Comparison of ENCODE assay signal across 1 cellular context in the genomic region with DNA sequence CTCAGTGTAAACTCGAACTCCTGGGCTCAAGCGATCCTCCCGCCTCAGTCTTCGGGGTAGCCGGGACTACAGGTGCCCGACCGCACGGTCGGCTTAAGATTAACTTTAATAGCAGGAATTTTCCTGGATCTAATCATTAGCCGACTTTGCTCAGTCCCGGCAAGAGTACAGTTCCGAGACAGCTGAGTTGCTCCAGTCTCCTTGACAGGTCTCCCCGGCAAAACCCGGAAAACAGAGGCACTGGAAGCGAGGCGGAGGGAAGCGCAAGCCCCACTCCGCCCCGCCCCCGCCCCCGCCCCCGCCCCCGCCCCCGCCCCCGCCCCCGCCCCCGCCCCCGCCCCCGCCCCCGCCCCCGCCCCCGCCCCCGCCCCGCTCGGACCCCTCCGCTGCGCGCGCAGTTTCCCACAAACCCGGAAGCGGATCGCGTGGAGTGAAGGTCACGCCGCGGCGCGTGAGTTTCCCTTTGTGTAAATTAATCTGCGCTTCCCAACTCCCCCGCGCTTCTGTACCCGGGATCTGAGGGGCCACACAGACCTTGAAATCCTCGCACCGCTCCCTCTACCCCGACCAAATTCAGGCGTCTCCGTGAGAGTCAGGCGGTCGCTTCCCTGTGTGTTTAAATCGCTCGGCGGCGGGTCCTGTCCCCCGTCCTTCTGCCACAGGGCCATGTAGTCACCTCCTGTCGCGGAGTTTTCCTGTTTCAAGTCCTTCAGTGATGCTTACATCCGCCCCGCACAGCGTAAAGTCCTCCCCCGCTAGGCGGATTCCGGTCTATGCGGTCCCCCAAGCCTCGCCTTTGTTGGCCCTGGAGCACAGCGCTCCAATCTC.
TF ChIP-seq lines count a peak whose summit lies in the region.

A gene (plus strand): TSS at position 397 of the 828 bp plus-strand sequence. CDS start 3,244 bp downstream, outside the sequence.

TF ChIP-seq in H1, 55 proteins besides CTCF, POLR2A, EP300 and RAD21:
- peak; percentile 58; the same call in 1 of the 2 replicates for TF ChIP-seq EGR1 (IDR thresholded peaks at IDR 0.05; ENCODE audit: borderline replicate concordance, low read depth, low read length)
- TF ChIP-seq TAF7 (optimal IDR thresholded peaks at IDR 0.05; ENCODE audit: borderline replicate concordance, low read depth, low read length) = no peak
- TF ChIP-seq BACH1 (IDR thresholded peaks at IDR 0.05; ENCODE audit: low read length) = peak; percentile 23; the same call in 1 of the 2 replicates
- TF ChIP-seq KDM4A (IDR thresholded peaks at IDR 0.05; ENCODE audit: low read depth, low read length, severe bottlenecking) = peak; percentile 96
- peak; percentile 85 for TF ChIP-seq PHF8 (conservative IDR thresholded peaks at IDR 0.05; ENCODE audit: low read depth, low read length)
- TF ChIP-seq, protein P1, sequence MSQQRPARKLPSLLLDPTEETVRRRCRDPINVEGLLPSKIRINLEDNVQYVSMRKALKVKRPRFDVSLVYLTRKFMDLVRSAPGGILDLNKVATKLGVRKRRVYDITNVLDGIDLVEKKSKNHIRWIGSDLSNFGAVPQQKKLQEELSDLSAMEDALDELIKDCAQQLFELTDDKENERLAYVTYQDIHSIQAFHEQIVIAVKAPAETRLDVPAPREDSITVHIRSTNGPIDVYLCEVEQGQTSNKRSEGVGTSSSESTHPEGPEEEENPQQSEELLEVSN (IDR thresholded peaks at IDR 0.05) = peak; percentile 4
- TF ChIP-seq, protein P2, sequence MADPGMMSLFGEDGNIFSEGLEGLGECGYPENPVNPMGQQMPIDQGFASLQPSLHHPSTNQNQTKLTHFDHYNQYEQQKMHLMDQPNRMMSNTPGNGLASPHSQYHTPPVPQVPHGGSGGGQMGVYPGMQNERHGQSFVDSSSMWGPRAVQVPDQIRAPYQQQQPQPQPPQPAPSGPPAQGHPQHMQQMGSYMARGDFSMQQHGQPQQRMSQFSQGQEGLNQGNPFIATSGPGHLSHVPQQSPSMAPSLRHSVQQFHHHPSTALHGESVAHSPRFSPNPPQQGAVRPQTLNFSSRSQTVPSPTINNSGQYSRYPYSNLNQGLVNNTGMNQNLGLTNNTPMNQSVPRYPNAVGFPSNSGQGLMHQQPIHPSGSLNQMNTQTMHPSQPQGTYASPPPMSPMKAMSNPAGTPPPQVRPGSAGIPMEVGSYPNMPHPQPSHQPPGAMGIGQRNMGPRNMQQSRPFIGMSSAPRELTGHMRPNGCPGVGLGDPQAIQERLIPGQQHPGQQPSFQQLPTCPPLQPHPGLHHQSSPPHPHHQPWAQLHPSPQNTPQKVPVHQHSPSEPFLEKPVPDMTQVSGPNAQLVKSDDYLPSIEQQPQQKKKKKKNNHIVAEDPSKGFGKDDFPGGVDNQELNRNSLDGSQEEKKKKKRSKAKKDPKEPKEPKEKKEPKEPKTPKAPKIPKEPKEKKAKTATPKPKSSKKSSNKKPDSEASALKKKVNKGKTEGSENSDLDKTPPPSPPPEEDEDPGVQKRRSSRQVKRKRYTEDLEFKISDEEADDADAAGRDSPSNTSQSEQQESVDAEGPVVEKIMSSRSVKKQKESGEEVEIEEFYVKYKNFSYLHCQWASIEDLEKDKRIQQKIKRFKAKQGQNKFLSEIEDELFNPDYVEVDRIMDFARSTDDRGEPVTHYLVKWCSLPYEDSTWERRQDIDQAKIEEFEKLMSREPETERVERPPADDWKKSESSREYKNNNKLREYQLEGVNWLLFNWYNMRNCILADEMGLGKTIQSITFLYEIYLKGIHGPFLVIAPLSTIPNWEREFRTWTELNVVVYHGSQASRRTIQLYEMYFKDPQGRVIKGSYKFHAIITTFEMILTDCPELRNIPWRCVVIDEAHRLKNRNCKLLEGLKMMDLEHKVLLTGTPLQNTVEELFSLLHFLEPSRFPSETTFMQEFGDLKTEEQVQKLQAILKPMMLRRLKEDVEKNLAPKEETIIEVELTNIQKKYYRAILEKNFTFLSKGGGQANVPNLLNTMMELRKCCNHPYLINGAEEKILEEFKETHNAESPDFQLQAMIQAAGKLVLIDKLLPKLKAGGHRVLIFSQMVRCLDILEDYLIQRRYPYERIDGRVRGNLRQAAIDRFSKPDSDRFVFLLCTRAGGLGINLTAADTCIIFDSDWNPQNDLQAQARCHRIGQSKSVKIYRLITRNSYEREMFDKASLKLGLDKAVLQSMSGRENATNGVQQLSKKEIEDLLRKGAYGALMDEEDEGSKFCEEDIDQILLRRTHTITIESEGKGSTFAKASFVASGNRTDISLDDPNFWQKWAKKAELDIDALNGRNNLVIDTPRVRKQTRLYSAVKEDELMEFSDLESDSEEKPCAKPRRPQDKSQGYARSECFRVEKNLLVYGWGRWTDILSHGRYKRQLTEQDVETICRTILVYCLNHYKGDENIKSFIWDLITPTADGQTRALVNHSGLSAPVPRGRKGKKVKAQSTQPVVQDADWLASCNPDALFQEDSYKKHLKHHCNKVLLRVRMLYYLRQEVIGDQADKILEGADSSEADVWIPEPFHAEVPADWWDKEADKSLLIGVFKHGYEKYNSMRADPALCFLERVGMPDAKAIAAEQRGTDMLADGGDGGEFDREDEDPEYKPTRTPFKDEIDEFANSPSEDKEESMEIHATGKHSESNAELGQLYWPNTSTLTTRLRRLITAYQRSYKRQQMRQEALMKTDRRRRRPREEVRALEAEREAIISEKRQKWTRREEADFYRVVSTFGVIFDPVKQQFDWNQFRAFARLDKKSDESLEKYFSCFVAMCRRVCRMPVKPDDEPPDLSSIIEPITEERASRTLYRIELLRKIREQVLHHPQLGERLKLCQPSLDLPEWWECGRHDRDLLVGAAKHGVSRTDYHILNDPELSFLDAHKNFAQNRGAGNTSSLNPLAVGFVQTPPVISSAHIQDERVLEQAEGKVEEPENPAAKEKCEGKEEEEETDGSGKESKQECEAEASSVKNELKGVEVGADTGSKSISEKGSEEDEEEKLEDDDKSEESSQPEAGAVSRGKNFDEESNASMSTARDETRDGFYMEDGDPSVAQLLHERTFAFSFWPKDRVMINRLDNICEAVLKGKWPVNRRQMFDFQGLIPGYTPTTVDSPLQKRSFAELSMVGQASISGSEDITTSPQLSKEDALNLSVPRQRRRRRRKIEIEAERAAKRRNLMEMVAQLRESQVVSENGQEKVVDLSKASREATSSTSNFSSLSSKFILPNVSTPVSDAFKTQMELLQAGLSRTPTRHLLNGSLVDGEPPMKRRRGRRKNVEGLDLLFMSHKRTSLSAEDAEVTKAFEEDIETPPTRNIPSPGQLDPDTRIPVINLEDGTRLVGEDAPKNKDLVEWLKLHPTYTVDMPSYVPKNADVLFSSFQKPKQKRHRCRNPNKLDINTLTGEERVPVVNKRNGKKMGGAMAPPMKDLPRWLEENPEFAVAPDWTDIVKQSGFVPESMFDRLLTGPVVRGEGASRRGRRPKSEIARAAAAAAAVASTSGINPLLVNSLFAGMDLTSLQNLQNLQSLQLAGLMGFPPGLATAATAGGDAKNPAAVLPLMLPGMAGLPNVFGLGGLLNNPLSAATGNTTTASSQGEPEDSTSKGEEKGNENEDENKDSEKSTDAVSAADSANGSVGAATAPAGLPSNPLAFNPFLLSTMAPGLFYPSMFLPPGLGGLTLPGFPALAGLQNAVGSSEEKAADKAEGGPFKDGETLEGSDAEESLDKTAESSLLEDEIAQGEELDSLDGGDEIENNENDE (IDR thresholded peaks at IDR 0.05; ENCODE audit: insufficient replicate concordance, low read length) = no peak
- peak; percentile 64; the same call in 1 of the 2 replicates for TF ChIP-seq TAF1 (IDR thresholded peaks at IDR 0.05; ENCODE audit: low read depth, low read length)
- no peak for TF ChIP-seq SIRT6 (IDR thresholded peaks at IDR 0.05; ENCODE audit: low read length)
- no peak for TF ChIP-seq CTBP2 (IDR thresholded peaks at IDR 0.05; ENCODE audit: borderline replicate concordance, insufficient read depth, insufficient read length, low read length)
- 0 out of 2 replicates have a peak, but pooled peaks have one; percentile 7 for TF ChIP-seq TBP (IDR thresholded peaks at IDR 0.05; ENCODE audit: low read depth, low read length)
- peak; percentile 34 to 78; a peak in 2 of 4 replicates for TF ChIP-seq SIN3A (conservative IDR thresholded peaks at IDR 0.05 in 1 of 2, IDR thresholded peaks at IDR 0.05 in 1 of 2; ENCODE audit: low read depth in 1 of 2, low read length in 2 of 2)
- no peak for TF ChIP-seq CBX8 (IDR thresholded peaks at IDR 0.05; ENCODE audit: borderline replicate concordance, low read depth, low read length)
- TF ChIP-seq RBBP5 (IDR thresholded peaks at IDR 0.05; ENCODE audit: borderline replicate concordance, low read depth, low read length) = peak; percentile 58; the same call in 1 of the 2 replicates
- TF ChIP-seq SP1 (IDR thresholded peaks at IDR 0.05; ENCODE audit: low read depth, low read length) = 0 out of 2 replicates have a peak, but pooled peaks have one; percentile 41
